16 cellular contexts compared by ENCODE assay signal in the genomic region with DNA sequence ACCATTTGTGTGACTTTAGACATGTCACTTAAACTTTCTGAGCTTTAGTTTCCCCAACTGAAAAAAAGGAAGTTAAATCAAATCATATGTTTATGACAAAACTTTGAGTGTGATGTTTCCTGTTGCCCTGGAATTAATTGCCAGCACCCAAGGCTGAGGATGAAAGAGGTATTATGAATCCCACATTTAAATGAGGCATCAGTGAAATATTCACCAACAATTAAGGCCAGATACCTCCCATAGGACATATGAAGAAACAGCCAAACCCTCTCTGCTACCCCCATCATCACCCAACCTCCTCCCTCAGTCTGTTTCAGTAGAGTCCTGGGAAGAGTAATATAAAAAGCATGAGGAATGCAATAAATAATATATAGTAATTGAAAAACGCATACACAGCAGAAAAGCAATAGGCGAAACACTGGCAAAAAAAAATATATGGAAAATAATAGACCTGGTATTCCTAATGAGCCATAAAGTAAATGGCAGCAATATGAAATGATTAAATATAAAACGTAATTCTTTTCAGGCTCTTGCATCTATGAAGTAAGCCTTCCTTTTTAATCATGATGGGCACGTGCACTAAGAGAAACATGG.
DNase-seq lines count a peak whose midpoint lies in the region; ATAC-seq, FAIRE-seq and TF ChIP-seq lines count a peak whose summit lies in the region.
"Had no signal": no experiment of that assay in that cellular context is flagged by ENCODE, and none has a peak within 500 bp of the region (broad histone marks: within the 10 kb centered on the region; RNA-seq: fewer than 3 reads in every experiment).

No MANE protein-coding gene starts in this region.

- no peaks in the 10 kb centered on the region for H3K79me2 ChIP-seq in GM23248 (ENCODE audit: insufficient read depth)
- H3K79me2 ChIP-seq in K562 (ENCODE audit: control insufficient read depth, insufficient read depth, low read length) = no peaks in the 10 kb centered on the region
- H3K79me2 ChIP-seq in OCI-LY7 (ENCODE audit: insufficient read depth, low read depth, low read length) = no peaks in the 10 kb centered on the region

- in situ Hi-C loops in GM23248 (cut with MboI) = no loop called here
- in situ Hi-C loops in K562 (cut with MboI) = no loop called here

- no peak for TF ChIP-seq RAD21 in K562 (CRISPR knock-in tag; conservative IDR thresholded peaks at IDR 0.05 in 1 of 2, IDR thresholded peaks at IDR 0.05 in 1 of 2)

- CTCF ChIA-PET in K562 (lab: Yijun Ruan, JAX; ENCODE audit: low intra/inter-chr PET ratio) (no interaction called here), OCI-LY7 (lab: Charles Lee; ENCODE audit: unreplicated experiment) (no interaction called here)

- no peak for TF ChIP-seq EP300 in K562 (IDR thresholded peaks at IDR 0.05; ENCODE audit: low read length)

- no peak for TF ChIP-seq POLR2A in K562 (conservative IDR thresholded peaks at IDR 0.05)
- no peak for TF ChIP-seq POLR2A in prostate gland (IDR thresholded peaks at IDR 0.05)

- WGBS in GM23248 (ENCODE audit: low coverage in 1 of 2, low lambda C conversion rate in 2 of 2, missing lambda C conversion rate in 2 of 2), 2 experiments = 51 to 55% methylated on average over 4 of the region's 4 CpGs
- 56% methylated on average over 4 of the region's 4 CpGs for WGBS in K562 (ENCODE audit: insufficient coverage, low coverage, missing lambda C conversion rate)
- WGBS in prostate gland = 79% methylated on average over 4 of the region's 4 CpGs

- no peak for FAIRE-seq in K562 (lab: Jason Lieb, UNC)
- FAIRE-seq: A204.1, H54 had no signal

- H3K9me2 ChIP-seq in GM23248 (ENCODE audit: insufficient read depth) (no peaks in the 10 kb centered on the region), OCI-LY7 (ENCODE audit: insufficient read depth, low read length) (no peaks in the 10 kb centered on the region)

- H3K4me3 ChIP-seq in BLaER1 = no peak overlapping the region
- H3K4me3 ChIP-seq in GM23248 = no peak overlapping the region
- H3K4me3 ChIP-seq in K562 = no peak overlapping the region
- no peak overlapping the region for H3K4me3 ChIP-seq in prostate gland
- no peak overlapping the region for H3K4me3 ChIP-seq in OCI-LY7 (ENCODE audit: low read depth, low read length, poor library complexity, severe bottlenecking)
- no peak overlapping the region for H3K4me3 ChIP-seq in BE2C (ENCODE audit: low read depth, low read length)

- peak overlapping the region; percentile 17 for H3K4me2 ChIP-seq in BLaER1
- peak overlapping the region; percentile 26 for H3K4me2 ChIP-seq in GM23248 (ENCODE audit: unreplicated experiment)
- no peak overlapping the region for H3K4me2 ChIP-seq in K562 (ENCODE audit: insufficient read depth, low read length)
- no peak overlapping the region for H3K4me2 ChIP-seq in OCI-LY7 (ENCODE audit: low read length)
- H3K4me2 ChIP-seq: KMS-11 had no signal

- intact Hi-C loops in K562 (cut with micrococcal nuclease) = loop anchor here (10.0 kb wide), 2 partner anchors 60 to 1280 kb away; no protein-coding TSS in a partner anchor
- intact Hi-C loops in prostate gland (cut with DNase I) = loop anchor here (5.0 kb wide), 2 partner anchors 1208 to 1288 kb away; no protein-coding TSS in a partner anchor
- intact Hi-C loops in OCI-LY7 (cut with micrococcal nuclease; ENCODE audit: unreplicated experiment) = loop anchor here (5.0 kb wide), 1 partner anchor 1288 kb away; no protein-coding TSS in a partner anchor

- no peaks in the 10 kb centered on the region for H3K9me3 ChIP-seq in BLaER1
- no peaks in the 10 kb centered on the region for H3K9me3 ChIP-seq in GM23248 (ENCODE audit: low read depth)
- no peaks in the 10 kb centered on the region for H3K9me3 ChIP-seq in K562 (replicated peaks; ENCODE audit: control insufficient read depth, insufficient read depth, low read depth, low read length)
- H3K9me3 ChIP-seq in prostate gland = no peaks in the 10 kb centered on the region
- H3K9me3 ChIP-seq in OCI-LY7 (ENCODE audit: low read length) = no peaks in the 10 kb centered on the region
- no peaks in the 10 kb centered on the region for H3K9me3 ChIP-seq in BE2C

- BruUV-seq in K562 (replicated peaks; lab: Mats Ljungman, UMichigan) (no TSS peak), OCI-LY7 (replicated peaks; lab: Mats Ljungman, UMichigan) (no TSS peak)

- H3K9ac ChIP-seq in BLaER1 = no peak overlapping the region
- no peak overlapping the region for H3K9ac ChIP-seq in GM23248
- no peak overlapping the region for H3K9ac ChIP-seq in K562 (ENCODE audit: insufficient read depth in 1 of 2, low read depth in 2 of 2, low read length in 2 of 2)
- H3K9ac ChIP-seq: KMS-11 had no signal

- H3K9me1 ChIP-seq in K562 (ENCODE audit: control insufficient read depth, insufficient read depth, low read length) = no peaks in the 10 kb centered on the region

- DNase-seq in GM23248 (peak; percentile 59), K562 (ENCODE audit: extremely low read depth in 1 of 4, low spot score in 3 of 4) (no peak), DMS53 (lab: John Stamatoyannopoulos, UW) (no peak), prostate gland (ENCODE audit: low spot score) (no peak), OCI-LY7 (ENCODE audit: low spot score) (no peak), BE2C (no peak)
- DNase-seq: Calu3; CD4-positive, alpha-beta T cell; DMS79 treated with DMSO at 0.1 percent for 48 hours; GDM1 had no signal

- no peaks in the 10 kb centered on the region for H3K36me3 ChIP-seq in BLaER1
- no peaks in the 10 kb centered on the region for H3K36me3 ChIP-seq in GM23248 (ENCODE audit: low read depth)
- H3K36me3 ChIP-seq in K562 (ENCODE audit: control insufficient read depth, insufficient read depth, low read length) = no peaks in the 10 kb centered on the region; the same call in 2 of the 3 replicates
- no peaks in the 10 kb centered on the region for H3K36me3 ChIP-seq in prostate gland
- no peaks in the 10 kb centered on the region for H3K36me3 ChIP-seq in OCI-LY7 (ENCODE audit: insufficient read depth, low read length)
- no peaks in the 10 kb centered on the region for H3K36me3 ChIP-seq in BE2C

- H3K27me3 ChIP-seq in BLaER1 (no peaks in the 10 kb centered on the region), GM23248 (replicated peaks; ENCODE audit: insufficient read depth) (no peaks in the 10 kb centered on the region), K562 (ENCODE audit: control insufficient read depth in 2 of 2, insufficient read depth in 2 of 2, low read length in 2 of 2) (no peaks in the 10 kb centered on the region), prostate gland (replicated peaks; ENCODE audit: insufficient read depth) (no peaks in the 10 kb centered on the region), BE2C (no peaks in the 10 kb centered on the region)

- no peak for TF ChIP-seq CTCF in K562 (IDR thresholded peaks at IDR 0.05 in 2 of 3, conservative IDR thresholded peaks at IDR 0.05 in 1 of 3; ENCODE audit: insufficient read depth in 2 of 3, low read depth in 1 of 3, low read length in 3 of 3)
- no peak for TF ChIP-seq CTCF in prostate gland (IDR thresholded peaks at IDR 0.05)
- no peak for TF ChIP-seq CTCF in OCI-LY7 (conservative IDR thresholded peaks at IDR 0.05; ENCODE audit: low read length)
- TF ChIP-seq CTCF in BE2C (IDR thresholded peaks at IDR 0.05; ENCODE audit: low read depth, low read length) = no peak

- H4K20me1 ChIP-seq in BLaER1 = no peaks in the 10 kb centered on the region
- H4K20me1 ChIP-seq in GM23248 (ENCODE audit: insufficient read depth) = no peaks in the 10 kb centered on the region
- H4K20me1 ChIP-seq in K562 (replicated peaks; ENCODE audit: control insufficient read depth, insufficient read depth, low read length) = no peaks in the 10 kb centered on the region
- no peaks in the 10 kb centered on the region for H4K20me1 ChIP-seq in OCI-LY7 (ENCODE audit: insufficient read depth, low read length)

- H3K27ac ChIP-seq in BLaER1 (no peak overlapping the region), GM23248 (peak overlapping the region; percentile 20; the same call in 1 of the 2 replicates), K562 (ENCODE audit: extremely low read depth, low read depth, low read length) (no peak overlapping the region), prostate gland (no peak overlapping the region), OCI-LY7 (ENCODE audit: low read depth, low read length, poor library complexity, severe bottlenecking) (no peak overlapping the region)
- H3K27ac ChIP-seq: HL-60, KMS-11 had no signal

- H3K4me1 ChIP-seq in BLaER1 (peaks cover 16% of the 10 kb centered on the region), GM23248 (ENCODE audit: insufficient read depth) (peaks cover 13% of the 10 kb centered on the region), K562 (replicated peaks in 1 of 2; ENCODE audit: control insufficient read depth in 2 of 2, insufficient read depth in 2 of 2, low read length in 2 of 2) (no peaks in the 10 kb centered on the region), prostate gland (replicated peaks) (no peaks in the 10 kb centered on the region), OCI-LY7 (ENCODE audit: insufficient read depth, low read length, poor library complexity, severe bottlenecking) (no peaks in the 10 kb centered on the region), BE2C (no peaks in the 10 kb centered on the region; the same call in 1 of the 2 replicates)

- no peak for ATAC-seq in K562
- ATAC-seq: HCT116 had no signal

- POLR2A ChIA-PET in K562 (lab: Yijun Ruan, JAX) = no interaction called here
- POLR2A ChIA-PET in OCI-LY7 (lab: Charles Lee) = interaction anchor here (0.6 kb wide), 1 partner anchor 139 kb away, joined by 4 read pairs; no protein-coding TSS in a partner anchor

- peak overlapping the region; percentile 33; the same call in 1 of the 2 replicates for H2AFZ ChIP-seq in GM23248
- no peak overlapping the region for H2AFZ ChIP-seq in K562 (ENCODE audit: low read depth, low read length)
- H2AFZ ChIP-seq in OCI-LY7 (ENCODE audit: low read length) = no peak overlapping the region

- H3F3A ChIP-seq in GM23248 (ENCODE audit: insufficient read depth) = 0 out of 2 replicates have a peak, but pooled peaks cover 16% of the 10 kb centered on the region

TF ChIP-seq in K562, 482 proteins besides CTCF, POLR2A, EP300 and RAD21 (continues in another document):
- TF ChIP-seq ARHGAP35 (IDR thresholded peaks at IDR 0.05; ENCODE audit: partially characterized antibody) (no peak), C11orf30 (IDR thresholded peaks at IDR 0.05; ENCODE audit: low read depth) (peak; percentile 34; the same call in 1 of the 2 replicates), NR4A1 (CRISPR knock-in tag; IDR thresholded peaks at IDR 0.05) (no peak), NR4A1 (tag; IDR thresholded peaks at IDR 0.05) (no peak), MAFF (IDR thresholded peaks at IDR 0.05; ENCODE audit: low read length) (0 out of 2 replicates have a peak, but pooled peaks have one; percentile 19)
- TF ChIP-seq, protein P1, sequence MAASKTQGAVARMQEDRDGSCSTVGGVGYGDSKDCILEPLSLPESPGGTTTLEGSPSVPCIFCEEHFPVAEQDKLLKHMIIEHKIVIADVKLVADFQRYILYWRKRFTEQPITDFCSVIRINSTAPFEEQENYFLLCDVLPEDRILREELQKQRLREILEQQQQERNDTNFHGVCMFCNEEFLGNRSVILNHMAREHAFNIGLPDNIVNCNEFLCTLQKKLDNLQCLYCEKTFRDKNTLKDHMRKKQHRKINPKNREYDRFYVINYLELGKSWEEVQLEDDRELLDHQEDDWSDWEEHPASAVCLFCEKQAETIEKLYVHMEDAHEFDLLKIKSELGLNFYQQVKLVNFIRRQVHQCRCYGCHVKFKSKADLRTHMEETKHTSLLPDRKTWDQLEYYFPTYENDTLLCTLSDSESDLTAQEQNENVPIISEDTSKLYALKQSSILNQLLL (CRISPR knock-in tag; IDR thresholded peaks at IDR 0.05; ENCODE audit: borderline replicate concordance) = no peak

Comparison
In these comparisons a context has a peak if more than half of its experiments do, and no peak if none do; other contexts are left out.
1. H3K4me2 ChIP-seq: peak in BLaER1 (single experiment) and GM23248 (single experiment); none in K562 (single experiment) and OCI-LY7 (single experiment).